1 cellular context compared by ENCODE assay signal in the genomic region with DNA sequence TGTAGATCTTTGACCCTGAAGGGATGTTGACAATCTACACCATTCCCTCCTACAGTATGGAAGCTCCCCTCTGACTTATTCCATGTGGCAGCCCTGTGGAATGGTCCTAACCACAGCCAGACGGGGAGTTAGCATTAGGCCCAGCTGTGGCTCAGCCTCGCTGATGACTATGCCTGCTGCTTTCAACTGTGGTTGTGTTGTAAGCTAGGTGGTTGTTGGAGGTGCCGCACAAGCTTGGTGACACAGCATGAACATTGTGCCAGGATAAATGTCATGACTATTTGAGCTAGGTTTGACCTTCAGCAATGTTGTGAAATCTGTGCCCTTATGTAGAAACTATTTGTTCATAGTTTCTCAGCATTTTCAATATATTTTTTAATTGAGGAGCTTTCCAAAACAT.
TF ChIP-seq lines count a peak whose summit lies in the region.

No MANE protein-coding gene starts in this region.

TF ChIP-seq in HepG2, 621 proteins besides CTCF, POLR2A, EP300 and RAD21 (continued from another document):
- TF ChIP-seq DMTF1 (CRISPR knock-in tag; IDR thresholded peaks at IDR 0.05) (no peak), ZBTB34 (CRISPR knock-in tag; IDR thresholded peaks at IDR 0.05) (no peak)
